ENCODE assay signal across 1 cellular context in the genomic region with DNA sequence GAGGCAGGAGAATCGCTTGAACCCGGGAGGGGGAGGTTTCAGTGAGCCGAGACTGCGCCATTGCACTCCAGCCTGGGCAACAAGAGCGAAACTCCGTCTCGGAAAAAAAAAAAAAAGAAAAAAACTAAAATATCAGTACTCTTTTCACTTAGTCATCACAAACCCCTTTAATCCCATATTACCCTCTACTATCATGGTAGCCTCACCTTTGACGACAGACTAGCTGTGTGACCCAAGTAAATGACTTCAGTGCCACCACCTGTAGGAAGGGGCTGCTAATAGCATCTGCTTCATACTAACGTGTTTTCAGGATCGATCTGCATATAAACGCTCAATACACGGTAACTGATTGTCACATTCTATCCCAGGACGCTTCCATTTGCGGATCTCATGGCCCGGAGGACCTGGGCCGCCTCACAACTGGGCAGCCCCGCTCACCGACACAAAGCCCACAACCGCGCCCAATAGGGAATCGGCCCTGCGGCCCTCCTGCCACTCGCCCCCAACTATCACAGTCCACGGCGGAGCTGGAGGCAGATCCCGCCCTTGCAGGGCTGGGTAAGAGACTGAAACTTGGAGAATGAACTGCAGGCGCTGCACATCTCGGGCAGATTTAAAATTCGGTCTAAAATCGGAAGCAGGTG.
TF ChIP-seq lines count a peak whose summit lies in the region.

No MANE protein-coding gene starts in this region.

TF ChIP-seq in HepG2, 621 proteins besides CTCF, POLR2A, EP300 and RAD21 (continued from another document and continues in another):
- TF ChIP-seq, protein P1, sequence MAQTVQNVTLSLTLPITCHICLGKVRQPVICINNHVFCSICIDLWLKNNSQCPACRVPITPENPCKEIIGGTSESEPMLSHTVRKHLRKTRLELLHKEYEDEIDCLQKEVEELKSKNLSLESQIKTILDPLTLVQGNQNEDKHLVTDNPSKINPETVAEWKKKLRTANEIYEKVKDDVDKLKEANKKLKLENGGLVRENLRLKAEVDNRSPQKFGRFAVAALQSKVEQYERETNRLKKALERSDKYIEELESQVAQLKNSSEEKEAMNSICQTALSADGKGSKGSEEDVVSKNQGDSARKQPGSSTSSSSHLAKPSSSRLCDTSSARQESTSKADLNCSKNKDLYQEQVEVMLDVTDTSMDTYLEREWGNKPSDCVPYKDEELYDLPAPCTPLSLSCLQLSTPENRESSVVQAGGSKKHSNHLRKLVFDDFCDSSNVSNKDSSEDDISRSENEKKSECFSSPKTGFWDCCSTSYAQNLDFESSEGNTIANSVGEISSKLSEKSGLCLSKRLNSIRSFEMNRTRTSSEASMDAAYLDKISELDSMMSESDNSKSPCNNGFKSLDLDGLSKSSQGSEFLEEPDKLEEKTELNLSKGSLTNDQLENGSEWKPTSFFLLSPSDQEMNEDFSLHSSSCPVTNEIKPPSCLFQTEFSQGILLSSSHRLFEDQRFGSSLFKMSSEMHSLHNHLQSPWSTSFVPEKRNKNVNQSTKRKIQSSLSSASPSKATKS (CRISPR knock-in tag; IDR thresholded peaks at IDR 0.05), result no peak
- TF ChIP-seq SRY (CRISPR knock-in tag; IDR thresholded peaks at IDR 0.05) (no peak; the same call in 1 of the 2 replicates), ZNF441 (CRISPR knock-in tag; IDR thresholded peaks at IDR 0.05; ENCODE audit: borderline replicate concordance) (no peak; the same call in 1 of the 2 replicates), ZNF264 (CRISPR knock-in tag; IDR thresholded peaks at IDR 0.05) (peak; percentile 11; the same call in 1 of the 2 replicates), ZNF749 (CRISPR knock-in tag; IDR thresholded peaks at IDR 0.05; ENCODE audit: borderline replicate concordance) (peak; percentile 63; the same call in 1 of the 2 replicates), ZNF841 (CRISPR knock-in tag; IDR thresholded peaks at IDR 0.05; ENCODE audit: borderline replicate concordance) (no peak), SOX5 (CRISPR knock-in tag; IDR thresholded peaks at IDR 0.05; ENCODE audit: borderline replicate concordance) (peak; percentile 31; the same call in 1 of the 2 replicates), IRF2 (CRISPR knock-in tag; IDR thresholded peaks at IDR 0.05) (0 out of 2 replicates have a peak, but pooled peaks have one; percentile 55), HMG20A (CRISPR knock-in tag; IDR thresholded peaks at IDR 0.05; ENCODE audit: borderline replicate concordance) (no peak), ZNF333 (CRISPR knock-in tag; IDR thresholded peaks at IDR 0.05; ENCODE audit: borderline replicate concordance) (no peak), ZNF7 (CRISPR knock-in tag; IDR thresholded peaks at IDR 0.05) (no peak), ZNF558 (CRISPR knock-in tag; IDR thresholded peaks at IDR 0.05; ENCODE audit: borderline replicate concordance) (peak; percentile 67; the same call in 1 of the 2 replicates), CHD4 (IDR thresholded peaks at IDR 0.05; ENCODE audit: borderline replicate concordance, low read length) (no peak), WIZ (CRISPR knock-in tag; IDR thresholded peaks at IDR 0.05) (no peak; the same call in 1 of the 2 replicates), MTA1 (CRISPR knock-in tag; IDR thresholded peaks at IDR 0.05; ENCODE audit: borderline replicate concordance) (peak; percentile 47; the same call in 1 of the 2 replicates), ETV5 (CRISPR knock-in tag; IDR thresholded peaks at IDR 0.05; ENCODE audit: borderline replicate concordance) (no peak), ZBTB38 (CRISPR knock-in tag; IDR thresholded peaks at IDR 0.05) (no peak), SETDB1 (CRISPR knock-in tag; IDR thresholded peaks at IDR 0.05; ENCODE audit: borderline replicate concordance) (no peak), ZNF672 (CRISPR knock-in tag; IDR thresholded peaks at IDR 0.05) (no peak), RARA (CRISPR knock-in tag; IDR thresholded peaks at IDR 0.05) (no peak), CREM (IDR thresholded peaks at IDR 0.05) (no peak), CREM (CRISPR knock-in tag; IDR thresholded peaks at IDR 0.05) (no peak), ZNF83 (CRISPR knock-in tag; IDR thresholded peaks at IDR 0.05; ENCODE audit: borderline replicate concordance) (0 out of 2 replicates have a peak, but pooled peaks have one; percentile 38), ZNF33A (CRISPR knock-in tag; IDR thresholded peaks at IDR 0.05; ENCODE audit: borderline replicate concordance) (no peak), ELF4 (CRISPR knock-in tag; IDR thresholded peaks at IDR 0.05; ENCODE audit: borderline replicate concordance) (no peak), TBP (CRISPR knock-in tag; IDR thresholded peaks at IDR 0.05) (no peak), RARG (CRISPR knock-in tag; IDR thresholded peaks at IDR 0.05; ENCODE audit: low read depth) (0 out of 2 replicates have a peak, but pooled peaks have one; percentile 56), MXI1 (IDR thresholded peaks at IDR 0.05; ENCODE audit: borderline replicate concordance, low read depth, low read length) (no peak), NR1H2 (CRISPR knock-in tag; IDR thresholded peaks at IDR 0.05; ENCODE audit: borderline replicate concordance, low read depth) (no peak)
- TF ChIP-seq, protein P2, sequence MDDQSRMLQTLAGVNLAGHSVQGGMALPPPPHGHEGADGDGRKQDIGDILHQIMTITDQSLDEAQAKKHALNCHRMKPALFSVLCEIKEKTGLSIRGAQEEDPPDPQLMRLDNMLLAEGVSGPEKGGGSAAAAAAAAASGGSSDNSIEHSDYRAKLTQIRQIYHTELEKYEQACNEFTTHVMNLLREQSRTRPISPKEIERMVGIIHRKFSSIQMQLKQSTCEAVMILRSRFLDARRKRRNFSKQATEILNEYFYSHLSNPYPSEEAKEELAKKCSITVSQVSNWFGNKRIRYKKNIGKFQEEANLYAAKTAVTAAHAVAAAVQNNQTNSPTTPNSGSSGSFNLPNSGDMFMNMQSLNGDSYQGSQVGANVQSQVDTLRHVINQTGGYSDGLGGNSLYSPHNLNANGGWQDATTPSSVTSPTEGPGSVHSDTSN (CRISPR knock-in tag; IDR thresholded peaks at IDR 0.05; ENCODE audit: borderline replicate concordance), result no peak; the same call in 1 of the 2 replicates
- TF ChIP-seq, protein P3, sequence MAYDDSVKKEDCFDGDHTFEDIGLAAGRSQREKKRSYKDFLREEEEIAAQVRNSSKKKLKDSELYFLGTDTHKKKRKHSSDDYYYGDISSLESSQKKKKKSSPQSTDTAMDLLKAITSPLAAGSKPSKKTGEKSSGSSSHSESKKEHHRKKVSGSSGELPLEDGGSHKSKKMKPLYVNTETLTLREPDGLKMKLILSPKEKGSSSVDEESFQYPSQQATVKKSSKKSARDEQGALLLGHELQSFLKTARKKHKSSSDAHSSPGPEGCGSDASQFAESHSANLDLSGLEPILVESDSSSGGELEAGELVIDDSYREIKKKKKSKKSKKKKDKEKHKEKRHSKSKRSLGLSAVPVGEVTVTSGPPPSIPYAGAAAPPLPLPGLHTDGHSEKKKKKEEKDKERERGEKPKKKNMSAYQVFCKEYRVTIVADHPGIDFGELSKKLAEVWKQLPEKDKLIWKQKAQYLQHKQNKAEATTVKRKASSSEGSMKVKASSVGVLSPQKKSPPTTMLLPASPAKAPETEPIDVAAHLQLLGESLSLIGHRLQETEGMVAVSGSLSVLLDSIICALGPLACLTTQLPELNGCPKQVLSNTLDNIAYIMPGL (CRISPR knock-in tag; IDR thresholded peaks at IDR 0.05; ENCODE audit: borderline replicate concordance in 1 of 2, low read depth in 1 of 2), result peak in 1 of 2 experiments; percentile 73; a peak in 1 of 4 replicates
- TF ChIP-seq, protein P4, sequence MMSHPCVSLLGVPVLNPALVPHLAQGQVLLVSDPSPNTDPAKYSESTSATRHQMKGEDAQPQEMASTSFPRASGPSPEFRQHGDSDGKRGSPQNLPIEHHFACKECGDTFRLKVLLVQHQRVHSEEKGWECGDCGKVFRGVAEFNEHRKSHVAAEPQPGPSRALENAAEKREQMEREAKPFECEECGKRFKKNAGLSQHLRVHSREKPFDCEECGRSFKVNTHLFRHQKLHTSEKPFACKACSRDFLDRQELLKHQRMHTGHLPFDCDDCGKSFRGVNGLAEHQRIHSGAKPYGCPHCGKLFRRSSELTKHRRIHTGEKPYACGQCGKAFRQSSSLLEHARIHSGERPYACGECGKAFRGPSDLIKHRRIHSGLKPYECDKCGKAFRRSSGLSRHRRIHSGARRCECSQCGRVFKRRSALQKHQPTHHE (CRISPR knock-in tag; IDR thresholded peaks at IDR 0.05; ENCODE audit: borderline replicate concordance), result 0 out of 2 replicates have a peak, but pooled peaks have one; percentile 32
- TF ChIP-seq, protein P5, sequence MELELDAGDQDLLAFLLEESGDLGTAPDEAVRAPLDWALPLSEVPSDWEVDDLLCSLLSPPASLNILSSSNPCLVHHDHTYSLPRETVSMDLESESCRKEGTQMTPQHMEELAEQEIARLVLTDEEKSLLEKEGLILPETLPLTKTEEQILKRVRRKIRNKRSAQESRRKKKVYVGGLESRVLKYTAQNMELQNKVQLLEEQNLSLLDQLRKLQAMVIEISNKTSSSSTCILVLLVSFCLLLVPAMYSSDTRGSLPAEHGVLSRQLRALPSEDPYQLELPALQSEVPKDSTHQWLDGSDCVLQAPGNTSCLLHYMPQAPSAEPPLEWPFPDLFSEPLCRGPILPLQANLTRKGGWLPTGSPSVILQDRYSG (CRISPR knock-in tag; IDR thresholded peaks at IDR 0.05), result no peak
- TF ChIP-seq, protein P6, sequence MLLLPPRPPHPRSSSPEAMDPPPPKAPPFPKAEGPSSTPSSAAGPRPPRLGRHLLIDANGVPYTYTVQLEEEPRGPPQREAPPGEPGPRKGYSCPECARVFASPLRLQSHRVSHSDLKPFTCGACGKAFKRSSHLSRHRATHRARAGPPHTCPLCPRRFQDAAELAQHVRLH (CRISPR knock-in tag; IDR thresholded peaks at IDR 0.05; ENCODE audit: borderline replicate concordance, low read depth), result no peak
- TF ChIP-seq, protein P7, sequence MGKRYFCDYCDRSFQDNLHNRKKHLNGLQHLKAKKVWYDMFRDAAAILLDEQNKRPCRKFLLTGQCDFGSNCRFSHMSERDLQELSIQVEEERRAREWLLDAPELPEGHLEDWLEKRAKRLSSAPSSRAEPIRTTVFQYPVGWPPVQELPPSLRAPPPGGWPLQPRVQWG (CRISPR knock-in tag; IDR thresholded peaks at IDR 0.05; ENCODE audit: borderline replicate concordance, low read depth), result no peak
- TF ChIP-seq, protein P8, sequence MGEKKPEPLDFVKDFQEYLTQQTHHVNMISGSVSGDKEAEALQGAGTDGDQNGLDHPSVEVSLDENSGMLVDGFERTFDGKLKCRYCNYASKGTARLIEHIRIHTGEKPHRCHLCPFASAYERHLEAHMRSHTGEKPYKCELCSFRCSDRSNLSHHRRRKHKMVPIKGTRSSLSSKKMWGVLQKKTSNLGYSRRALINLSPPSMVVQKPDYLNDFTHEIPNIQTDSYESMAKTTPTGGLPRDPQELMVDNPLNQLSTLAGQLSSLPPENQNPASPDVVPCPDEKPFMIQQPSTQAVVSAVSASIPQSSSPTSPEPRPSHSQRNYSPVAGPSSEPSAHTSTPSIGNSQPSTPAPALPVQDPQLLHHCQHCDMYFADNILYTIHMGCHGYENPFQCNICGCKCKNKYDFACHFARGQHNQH (CRISPR knock-in tag; IDR thresholded peaks at IDR 0.05), result no peak
- TF ChIP-seq, protein P9, sequence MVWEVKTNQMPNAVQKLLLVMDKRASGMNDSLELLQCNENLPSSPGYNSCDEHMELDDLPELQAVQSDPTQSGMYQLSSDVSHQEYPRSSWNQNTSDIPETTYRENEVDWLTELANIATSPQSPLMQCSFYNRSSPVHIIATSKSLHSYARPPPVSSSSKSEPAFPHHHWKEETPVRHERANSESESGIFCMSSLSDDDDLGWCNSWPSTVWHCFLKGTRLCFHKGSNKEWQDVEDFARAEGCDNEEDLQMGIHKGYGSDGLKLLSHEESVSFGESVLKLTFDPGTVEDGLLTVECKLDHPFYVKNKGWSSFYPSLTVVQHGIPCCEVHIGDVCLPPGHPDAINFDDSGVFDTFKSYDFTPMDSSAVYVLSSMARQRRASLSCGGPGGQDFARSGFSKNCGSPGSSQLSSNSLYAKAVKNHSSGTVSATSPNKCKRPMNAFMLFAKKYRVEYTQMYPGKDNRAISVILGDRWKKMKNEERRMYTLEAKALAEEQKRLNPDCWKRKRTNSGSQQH (CRISPR knock-in tag; IDR thresholded peaks at IDR 0.05; ENCODE audit: low read depth), result 0 out of 2 replicates have a peak, but pooled peaks have one; percentile 13
- TF ChIP-seq, protein P10, sequence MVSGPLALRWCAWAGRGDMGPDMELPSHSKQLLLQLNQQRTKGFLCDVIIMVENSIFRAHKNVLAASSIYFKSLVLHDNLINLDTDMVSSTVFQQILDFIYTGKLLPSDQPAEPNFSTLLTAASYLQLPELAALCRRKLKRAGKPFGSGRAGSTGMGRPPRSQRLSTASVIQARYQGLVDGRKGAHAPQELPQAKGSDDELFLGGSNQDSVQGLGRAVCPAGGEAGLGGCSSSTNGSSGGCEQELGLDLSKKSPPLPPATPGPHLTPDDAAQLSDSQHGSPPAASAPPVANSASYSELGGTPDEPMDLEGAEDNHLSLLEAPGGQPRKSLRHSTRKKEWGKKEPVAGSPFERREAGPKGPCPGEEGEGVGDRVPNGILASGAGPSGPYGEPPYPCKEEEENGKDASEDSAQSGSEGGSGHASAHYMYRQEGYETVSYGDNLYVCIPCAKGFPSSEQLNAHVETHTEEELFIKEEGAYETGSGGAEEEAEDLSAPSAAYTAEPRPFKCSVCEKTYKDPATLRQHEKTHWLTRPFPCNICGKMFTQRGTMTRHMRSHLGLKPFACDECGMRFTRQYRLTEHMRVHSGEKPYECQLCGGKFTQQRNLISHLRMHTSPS (CRISPR knock-in tag; IDR thresholded peaks at IDR 0.05; ENCODE audit: low read depth), result no peak
- TF ChIP-seq, protein P11, sequence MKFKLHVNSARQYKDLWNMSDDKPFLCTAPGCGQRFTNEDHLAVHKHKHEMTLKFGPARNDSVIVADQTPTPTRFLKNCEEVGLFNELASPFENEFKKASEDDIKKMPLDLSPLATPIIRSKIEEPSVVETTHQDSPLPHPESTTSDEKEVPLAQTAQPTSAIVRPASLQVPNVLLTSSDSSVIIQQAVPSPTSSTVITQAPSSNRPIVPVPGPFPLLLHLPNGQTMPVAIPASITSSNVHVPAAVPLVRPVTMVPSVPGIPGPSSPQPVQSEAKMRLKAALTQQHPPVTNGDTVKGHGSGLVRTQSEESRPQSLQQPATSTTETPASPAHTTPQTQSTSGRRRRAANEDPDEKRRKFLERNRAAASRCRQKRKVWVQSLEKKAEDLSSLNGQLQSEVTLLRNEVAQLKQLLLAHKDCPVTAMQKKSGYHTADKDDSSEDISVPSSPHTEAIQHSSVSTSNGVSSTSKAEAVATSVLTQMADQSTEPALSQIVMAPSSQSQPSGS (CRISPR knock-in tag; IDR thresholded peaks at IDR 0.05), result peak; percentile 26; the same call in 1 of the 2 replicates
- TF ChIP-seq, protein P12, sequence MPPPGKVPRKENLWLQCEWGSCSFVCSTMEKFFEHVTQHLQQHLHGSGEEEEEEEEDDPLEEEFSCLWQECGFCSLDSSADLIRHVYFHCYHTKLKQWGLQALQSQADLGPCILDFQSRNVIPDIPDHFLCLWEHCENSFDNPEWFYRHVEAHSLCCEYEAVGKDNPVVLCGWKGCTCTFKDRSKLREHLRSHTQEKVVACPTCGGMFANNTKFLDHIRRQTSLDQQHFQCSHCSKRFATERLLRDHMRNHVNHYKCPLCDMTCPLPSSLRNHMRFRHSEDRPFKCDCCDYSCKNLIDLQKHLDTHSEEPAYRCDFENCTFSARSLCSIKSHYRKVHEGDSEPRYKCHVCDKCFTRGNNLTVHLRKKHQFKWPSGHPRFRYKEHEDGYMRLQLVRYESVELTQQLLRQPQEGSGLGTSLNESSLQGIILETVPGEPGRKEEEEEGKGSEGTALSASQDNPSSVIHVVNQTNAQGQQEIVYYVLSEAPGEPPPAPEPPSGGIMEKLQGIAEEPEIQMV (CRISPR knock-in tag; IDR thresholded peaks at IDR 0.05; ENCODE audit: low read depth), result 0 out of 2 replicates have a peak, but pooled peaks have one; percentile 15
